8 cellular contexts compared by ENCODE assay signal in the genomic region with DNA sequence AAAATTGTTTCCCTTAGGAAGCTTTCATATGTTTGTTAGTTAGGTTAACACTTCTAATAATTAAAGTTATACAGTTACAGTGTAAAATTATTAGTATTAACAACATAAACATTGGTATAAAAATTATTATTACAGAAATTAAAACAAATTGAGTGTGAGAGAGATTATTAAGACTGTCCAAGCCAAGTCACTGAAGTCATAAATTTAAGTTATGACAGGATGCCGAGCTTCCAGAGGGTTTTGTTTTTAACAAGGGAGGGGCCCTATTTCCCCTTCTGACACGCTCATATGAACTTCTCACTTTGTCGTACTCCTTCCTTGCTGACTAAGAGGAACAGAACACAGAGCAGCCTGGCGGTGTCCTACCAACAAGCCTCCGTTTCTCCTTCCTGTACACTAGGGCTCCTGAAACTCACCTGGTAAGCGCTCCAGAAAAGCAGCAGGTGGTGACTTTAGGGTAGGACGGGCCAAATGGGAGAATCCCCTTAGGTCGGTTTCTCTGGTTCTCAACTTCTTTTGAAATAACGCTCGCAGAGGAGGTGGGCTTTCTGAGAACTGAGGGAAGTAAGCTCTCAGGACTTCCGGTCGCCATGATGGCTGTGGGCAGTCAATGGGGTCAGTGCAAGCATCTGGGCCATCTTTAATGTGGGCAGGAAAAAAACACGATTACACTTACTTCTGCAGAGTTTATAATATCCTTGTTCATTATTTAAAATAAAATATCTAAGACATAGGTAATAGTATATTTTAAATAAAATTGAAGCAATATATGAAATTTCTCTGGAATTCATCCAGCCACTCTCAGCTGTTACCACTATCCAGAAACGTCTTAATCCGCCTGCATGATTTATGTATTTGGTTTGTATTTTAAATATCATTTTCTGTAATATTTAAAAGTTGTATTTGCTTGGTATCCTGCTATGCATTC. TPM values are rescaled to one million over a fixed set of nuclear protein-coding genes. Genes with fewer than 3 reads are reported as not detected.
DNase-seq lines count a peak whose midpoint lies in the region; ATAC-seq and TF ChIP-seq lines count a peak whose summit lies in the region.

A gene with protein sequence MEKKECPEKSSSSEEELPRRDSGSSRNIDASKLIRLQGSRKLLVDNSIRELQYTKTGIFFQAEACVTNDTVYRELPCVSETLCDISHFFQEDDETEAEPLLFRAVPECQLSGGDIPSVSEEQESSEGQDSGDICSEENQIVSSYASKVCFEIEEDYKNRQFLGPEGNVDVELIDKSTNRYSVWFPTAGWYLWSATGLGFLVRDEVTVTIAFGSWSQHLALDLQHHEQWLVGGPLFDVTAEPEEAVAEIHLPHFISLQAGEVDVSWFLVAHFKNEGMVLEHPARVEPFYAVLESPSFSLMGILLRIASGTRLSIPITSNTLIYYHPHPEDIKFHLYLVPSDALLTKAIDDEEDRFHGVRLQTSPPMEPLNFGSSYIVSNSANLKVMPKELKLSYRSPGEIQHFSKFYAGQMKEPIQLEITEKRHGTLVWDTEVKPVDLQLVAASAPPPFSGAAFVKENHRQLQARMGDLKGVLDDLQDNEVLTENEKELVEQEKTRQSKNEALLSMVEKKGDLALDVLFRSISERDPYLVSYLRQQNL (minus strand): TSS at position 537 of the 928 bp plus-strand sequence. CDS start 14,892 bp downstream, outside the sequence.

- H4K20me1 ChIP-seq in PC-3 (ENCODE audit: low read length): no peaks in the 10 kb centered on the region

- H3K27ac Mint-ChIP-seq in IgD-negative memory B cell: peak within 1 kb of the TSS; percentile 94 to 99 (median 99)

- peak within 1 kb of the TSS; percentile 73 for H3K4me2 ChIP-seq in PC-3 (ENCODE audit: low read length)

- no peaks in the 10 kb centered on the region for H3K9me3 ChIP-seq in PC-3 (ENCODE audit: low read length)
- no peaks in the 10 kb centered on the region for H3K9me3 ChIP-seq in mucosa of descending colon

- H3K4me3 ChIP-seq in PC-3 (ENCODE audit: low read length): peak within 1 kb of the TSS; percentile 78
- H3K4me3 ChIP-seq in epithelial cell of proximal tubule (ENCODE audit: low read depth, low read length): peak within 1 kb of the TSS; percentile 94
- H3K4me3 ChIP-seq in mucosa of descending colon: peak within 1 kb of the TSS; percentile 38

- no peak for TF ChIP-seq CTCF in PC-3 (conservative IDR thresholded peaks at IDR 0.05; ENCODE audit: low read depth, low read length)
- TF ChIP-seq CTCF in epithelial cell of proximal tubule (conservative IDR thresholded peaks at IDR 0.05; ENCODE audit: low read depth, low read length): peak; percentile 13
- no peak for TF ChIP-seq CTCF in mucosa of descending colon (IDR thresholded peaks at IDR 0.05)

- peaks cover 34 to 51% (median 50%) of the 10 kb centered on the region in 3 donors for H3K4me1 Mint-ChIP-seq in IgD-negative memory B cell

- H3K9ac ChIP-seq in PC-3 (ENCODE audit: low read length): peak within 1 kb of the TSS; percentile 89

- intact Hi-C loops in PC-3 (cut with micrococcal nuclease) (loop anchor here (5.0 kb wide), 1 partner anchor 53 kb away; no protein-coding TSS in a partner anchor), mucosa of descending colon (cut with DNase I, micrococcal nuclease) (no loop called here)

- H3K27me3 Mint-ChIP-seq in IgD-negative memory B cell: no peaks in the 10 kb centered on the region

- no peaks in the 10 kb centered on the region for H3K36me3 ChIP-seq in PC-3 (ENCODE audit: low read depth, low read length)
- H3K36me3 ChIP-seq in mucosa of descending colon (ENCODE audit: low read depth): no peaks in the 10 kb centered on the region

- no peaks in the 10 kb centered on the region for H3K36me3 Mint-ChIP-seq in IgD-negative memory B cell

- no peaks in the 10 kb centered on the region for H3F3A ChIP-seq in PC-3 (ENCODE audit: low read length, unreplicated experiment)

- POLR2A ChIA-PET in PC-3 (lab: Charles Lee; ENCODE audit: unreplicated experiment): no interaction called here

- H3K27me3 ChIP-seq in PC-3 (ENCODE audit: low read length): no peaks in the 10 kb centered on the region

- no peaks in the 10 kb centered on the region for H3K9me3 Mint-ChIP-seq in IgD-negative memory B cell

- no peaks in the 10 kb centered on the region for H3K9me2 ChIP-seq in PC-3 (replicated peaks; ENCODE audit: low read length)

- CTCF ChIA-PET in PC-3 (lab: Charles Lee): no interaction called here

- peak; percentile 61 for ATAC-seq in GM21390 (IDR thresholded peaks at IDR 0.05; ENCODE audit: unreplicated experiment)
- ATAC-seq in PC-3: peak; percentile 82
- peak; percentile 94 for ATAC-seq in mucosa of descending colon

- BruUV-seq in PC-3 (replicated peaks; lab: Mats Ljungman, UMichigan): TSS peak; percentile 87

- H3K79me2 ChIP-seq in PC-3 (ENCODE audit: low read length): peaks cover 17% of the 10 kb centered on the region; the same call in 1 of the 2 replicates

- peak within 1 kb of the TSS; percentile 85 for H2AFZ ChIP-seq in PC-3 (ENCODE audit: low read length)

- H3K4me1 ChIP-seq in PC-3 (ENCODE audit: insufficient read depth, low read length): peaks cover 6% of the 10 kb centered on the region; the same call in 1 of the 2 replicates
- H3K4me1 ChIP-seq in mucosa of descending colon (ENCODE audit: low read depth): peaks cover 12% of the 10 kb centered on the region

- H3K4me3 Mint-ChIP-seq in IgD-negative memory B cell: peak within 1 kb of the TSS; percentile 98 to 99 (median 99)

- DNase-seq in CMK (ENCODE audit: low read depth): peak; percentile 85
- peak; percentile 77 for DNase-seq in PC-3
- DNase-seq in activated T-cell treated with anti-CD3 and anti-CD28 coated beads for 4 hours: peak; percentile 60
- peak; percentile 70 for DNase-seq in epithelial cell of proximal tubule (ENCODE audit: low read depth)
- DNase-seq in mucosa of descending colon: peak; percentile 79 to 88 (median 88)
- peak; percentile 41 to 66 for DNase-seq in stimulated activated CD8-positive, alpha-beta memory T cell treated with anti-CD3 and anti-CD28 coated beads, Interleukin-4, amount 100 ng/mL, for 1 hour (ENCODE audit: low read depth in 2 of 2, low spot score in 1 of 2)

- peak within 1 kb of the TSS; percentile 91 for H3K27ac ChIP-seq in PC-3 (ENCODE audit: low read length)

RNA-seq across cellular contexts. Expression of the gene that starts here (rescaled TPM):
- polyA plus RNA-seq in IgD-negative memory B cell: 85.7 TPM
- total RNA-seq in PC-3 (2014; rRNA removed) (6.8 and 8.7 TPM in 2 replicates), epithelial cell of proximal tubule (6.3 and 14.7 TPM in 2 replicates), mucosa of descending colon (10 to 100 TPM; 22.7 to 41.4 (median 28.8) TPM)

Comparison
In these comparisons a context has a peak if more than half of its experiments do, and no peak if none do; other contexts are left out.
1. Peak in every context shown above with its lines: DNase-seq, ATAC-seq, H3K4me3 ChIP-seq and H3K27ac ChIP-seq.
2. H3K4me3 ChIP-seq: peak in every context shown above with its lines; median percentile 94 in epithelial cell of proximal tubule; 78 in PC-3; 38 in mucosa of descending colon.